ENCODE assay signal across 19 cellular contexts in genomic region chr1:114043046-114043445, GRCh38.
"Had no signal": no experiment of that assay in that cellular context is flagged by ENCODE, and none has a peak within 500 bp of the region (broad histone marks: within the 10 kb centered on the region; RNA-seq: fewer than 3 reads in every experiment).

No MANE protein-coding gene starts in this region.

- DNase-seq: activated CD4-positive, alpha-beta T cell treated with anti-CD3 and anti-CD28 coated beads for 4 hours; activated CD8-positive, alpha-beta memory T cell treated with anti-CD3 and anti-CD28 coated beads, Interleukin-2, amount 50 U/mL, for 48 hours; activated CD8-positive, alpha-beta T cell treated with anti-CD3 and anti-CD28 coated beads, Interleukin-2, amount 10 ng/mL, durations not matched to agents 7 days and 5 days; activated effector memory CD4-positive, alpha-beta T cell treated with Interleukin-2 at 50 U/mL for 16 hours; activated naive CD4-positive, alpha-beta T cell; activated T-cell treated with anti-CD3 and anti-CD28 coated beads, Interleukin-2, amount 50 U/mL, for 1 hour; aorta; central memory CD4-positive, alpha-beta T cell; Karpas-422; MM.1S; NCI-H1105 treated with DMSO at 0.1 percent for 48 hours; NCI-H1436 treated with DMSO at 0.1 percent for 48 hours; NCI-H187; NCI-H2081; NCI-H446 treated with DMSO at 0.1 percent for 48 hours; NCI-H524 treated with DMSO at 0.1 percent for 48 hours; NCI-H774; Peyer's patch; SHP77 had no signal
